Comparison of ENCODE assay signal across 9 cellular contexts in the genomic region with DNA sequence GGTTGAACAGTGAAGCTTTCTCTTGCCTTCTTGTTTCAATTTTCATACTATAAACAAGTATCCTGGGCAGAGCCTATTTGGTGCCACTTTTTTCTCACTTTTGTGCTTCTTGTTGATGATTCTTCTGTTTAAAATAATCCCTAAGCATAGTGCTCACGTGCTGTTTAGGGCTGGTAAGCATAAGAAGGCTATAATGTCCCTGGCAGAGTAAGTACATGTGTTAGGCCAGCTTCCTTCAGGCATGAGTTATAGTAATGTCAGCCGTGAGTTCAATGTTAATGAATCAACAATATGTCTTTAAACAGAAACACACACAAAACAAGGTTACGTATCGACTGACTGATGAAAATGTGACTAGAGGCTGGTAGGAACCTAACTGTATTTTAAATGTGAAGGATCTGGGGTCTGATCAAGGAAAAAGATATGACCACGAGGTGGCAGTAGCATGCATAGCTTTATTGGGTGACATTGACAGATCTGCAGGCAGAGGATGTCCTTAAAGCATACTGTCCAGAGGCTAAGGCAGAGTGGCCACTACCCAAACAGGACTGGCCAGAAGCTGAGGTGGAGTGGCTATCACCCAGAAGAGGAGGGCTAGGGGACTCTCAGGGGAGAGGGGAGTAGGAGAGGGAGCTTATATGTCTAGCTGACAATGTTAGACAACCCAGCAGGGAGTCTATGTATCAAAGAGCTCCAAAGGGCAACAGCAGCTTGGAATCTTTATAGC.
A peak's percentile ranks its signal among the peaks of the same experiment; 100 is the strongest.
DNase-seq lines count a peak whose midpoint lies in the region; ATAC-seq, FAIRE-seq and TF ChIP-seq lines count a peak whose summit lies in the region.
"Had no signal": no experiment of that assay in that cellular context is flagged by ENCODE, and none has a peak within 500 bp of the region (broad histone marks: within the 10 kb centered on the region; RNA-seq: fewer than 3 reads in every experiment).

No MANE protein-coding gene starts in this region.

- H3K4me3 ChIP-seq in fibroblast of the aortic adventitia (ENCODE audit: low read depth, low read length): no peak overlapping the region
- no peak overlapping the region for H3K4me3 ChIP-seq in tibial nerve

- peaks cover 0 to 8% (median 0%) of the 10 kb centered on the region in 4 donors for H3K4me1 ChIP-seq in tibial nerve

- FAIRE-seq in RCC 7860 (lab: Jason Lieb, UNC): peak; percentile 81
- FAIRE-seq: endometrium had no signal

- TF ChIP-seq POLR2A in tibial nerve (IDR thresholded peaks at IDR 0.05): no peak

- no peaks in the 10 kb centered on the region for H3K27me3 ChIP-seq in tibial nerve

- TF ChIP-seq CTCF in fibroblast of the aortic adventitia (IDR thresholded peaks at IDR 0.05; ENCODE audit: insufficient read depth, low read length) (peak; percentile 71), tibial nerve (IDR thresholded peaks at IDR 0.05) (peak; percentile 59 to 75 (median 69))

- ATAC-seq in GM21447 (IDR thresholded peaks at IDR 0.05; ENCODE audit: unreplicated experiment): peak; percentile 89

- WGBS in tibial nerve, 2 donors: 24 to 29% methylated on average over 5 of the region's 5 CpGs

- no peaks in the 10 kb centered on the region for H3K9me3 ChIP-seq in tibial nerve

- no peak overlapping the region for H3K27ac ChIP-seq in tibial nerve

- TF ChIP-seq EP300 in tibial nerve (IDR thresholded peaks at IDR 0.05): no peak

- H3K36me3 ChIP-seq in tibial nerve: peaks cover 0 to 5% (median 0%) of the 10 kb centered on the region in 3 donors

- DNase-seq in DMS153 (lab: John Stamatoyannopoulos, UW) (peak; percentile 25), KG1 (lab: John Stamatoyannopoulos, UW) (peak; percentile 53), RCC 7860 (ENCODE audit: low spot score) (peak; percentile 65), fibroblast of the aortic adventitia (ENCODE audit: low read depth) (peak; percentile 79), occipital lobe (lab: John Stamatoyannopoulos, UW) (peak; percentile 36), tibial nerve (ENCODE audit: low spot score in 2 of 2) (peak; percentile 20 to 88)
- DNase-seq in activated T-cell treated with anti-CD3 and anti-CD28 coated beads, Interleukin-2, amount 50 U/mL, for 48 hours: peak; percentile 55 to 63

Comparison
In these comparisons a context has a peak if more than half of its experiments do, and no peak if none do; other contexts are left out.
1. DNase-seq: peak in every context shown above with its lines; median percentile 79 in fibroblast of the aortic adventitia; 65 in RCC 7860; 59 in activated T-cell treated with anti-CD3 and anti-CD28 coated beads, Interleukin-2, amount 50 U/mL, for 48 hours; 54 in tibial nerve; 53 in KG1; 36 in occipital lobe; 25 in DMS153.